Comparison of ENCODE assay signal across 8 cellular contexts in the genomic region with DNA sequence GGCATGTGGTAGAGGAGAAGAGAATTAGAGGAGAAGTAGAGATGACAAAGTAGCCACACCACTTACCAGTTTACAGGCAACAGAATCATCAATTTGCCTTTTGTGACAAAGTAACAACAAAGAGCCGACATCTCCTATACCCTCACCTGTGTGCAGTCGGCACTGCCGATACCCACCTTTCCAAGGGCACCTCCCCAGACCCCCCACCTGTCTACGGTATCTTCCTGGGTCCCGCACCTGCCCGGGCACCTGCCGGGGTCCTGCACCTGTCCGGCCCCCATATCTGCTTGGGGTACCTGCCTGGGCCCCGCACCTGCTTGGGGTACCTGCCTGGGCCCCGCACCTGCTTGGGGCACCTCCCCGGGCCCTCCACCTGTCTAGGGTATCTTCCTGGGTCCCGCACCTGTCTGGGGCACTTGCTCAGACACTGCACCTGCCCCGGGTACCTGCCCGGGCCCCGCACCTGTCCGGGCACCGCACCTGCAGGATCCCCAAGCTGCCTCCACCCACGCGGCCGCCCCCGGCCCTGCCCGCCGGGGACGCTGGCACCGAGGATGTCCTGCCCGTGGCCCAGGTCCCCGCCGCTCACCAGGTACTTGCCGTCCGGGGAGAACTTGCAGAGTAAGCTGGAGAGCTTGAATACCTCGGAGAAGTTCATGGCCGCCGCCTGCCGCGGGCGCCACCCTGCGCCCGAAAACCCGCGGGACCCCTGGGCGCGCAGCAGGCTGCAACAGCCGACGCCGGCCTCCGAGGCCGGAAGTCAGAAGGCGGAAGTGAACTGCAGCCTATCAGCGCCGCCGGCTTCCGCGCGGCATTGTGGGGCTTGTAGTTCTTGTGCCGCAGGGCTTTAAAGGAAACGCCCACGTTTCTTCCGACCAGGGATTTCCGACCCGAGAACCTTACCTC. TPM values are rescaled to one million over a fixed set of nuclear protein-coding genes. Genes with fewer than 3 reads are reported as not detected.
A peak's percentile ranks its signal among the peaks of the same experiment; 100 is the strongest.
DNase-seq lines count a peak whose midpoint lies in the region; ATAC-seq and TF ChIP-seq lines count a peak whose summit lies in the region.

A gene with protein sequence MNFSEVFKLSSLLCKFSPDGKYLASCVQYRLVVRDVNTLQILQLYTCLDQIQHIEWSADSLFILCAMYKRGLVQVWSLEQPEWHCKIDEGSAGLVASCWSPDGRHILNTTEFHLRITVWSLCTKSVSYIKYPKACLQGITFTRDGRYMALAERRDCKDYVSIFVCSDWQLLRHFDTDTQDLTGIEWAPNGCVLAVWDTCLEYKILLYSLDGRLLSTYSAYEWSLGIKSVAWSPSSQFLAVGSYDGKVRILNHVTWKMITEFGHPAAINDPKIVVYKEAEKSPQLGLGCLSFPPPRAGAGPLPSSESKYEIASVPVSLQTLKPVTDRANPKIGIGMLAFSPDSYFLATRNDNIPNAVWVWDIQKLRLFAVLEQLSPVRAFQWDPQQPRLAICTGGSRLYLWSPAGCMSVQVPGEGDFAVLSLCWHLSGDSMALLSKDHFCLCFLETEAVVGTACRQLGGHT (minus strand): TSS at position 762 of the 906 bp plus-strand sequence. CDS start 104 bp downstream, at position 658.

- H3K4me3 Mint-ChIP-seq in activated T-helper 17 cell treated with anti-CD3 and anti-CD28 coated beads, Interleukin-2, amount 50 U/mL, for 72 hours, result peak within 1 kb of the TSS; percentile 76
- H3K4me3 Mint-ChIP-seq in natural killer cell treated with Interleukin-12 subunit alpha and Interleukin-12 subunit beta and Interleukin-15 and Interleukin-18, amount 100 ng/mL, for 72 hours, result peak within 1 kb of the TSS; percentile 77

- POLR2A ChIA-PET in RWPE1 (lab: Yijun Ruan, JAX; ENCODE audit: low non-redundant PET), result no interaction called here

- no peaks in the 10 kb centered on the region for H3K9me3 Mint-ChIP-seq in activated T-helper 17 cell treated with anti-CD3 and anti-CD28 coated beads, Interleukin-2, amount 50 U/mL, for 72 hours
- H3K9me3 Mint-ChIP-seq in natural killer cell treated with Interleukin-12 subunit alpha and Interleukin-12 subunit beta and Interleukin-15 and Interleukin-18, amount 100 ng/mL, for 72 hours, result no peaks in the 10 kb centered on the region

- peak; percentile 73 for ATAC-seq in GM21723 (IDR thresholded peaks at IDR 0.05; ENCODE audit: unreplicated experiment)
- peak; percentile 96 for ATAC-seq in activated T-helper 17 cell treated with anti-CD3 and anti-CD28 coated beads, Interleukin-2, amount 50 U/mL, for 72 hours (replicated peaks)
- ATAC-seq in natural killer cell treated with Interleukin-12 subunit alpha and Interleukin-12 subunit beta and Interleukin-15 and Interleukin-18, amount 100 ng/mL, for 72 hours, result peak; percentile 95 to 98

- peaks cover 37% of the 10 kb centered on the region for H3K36me3 Mint-ChIP-seq in activated T-helper 17 cell treated with anti-CD3 and anti-CD28 coated beads, Interleukin-2, amount 50 U/mL, for 72 hours (ENCODE audit: low read depth)
- no peaks in the 10 kb centered on the region for H3K36me3 Mint-ChIP-seq in natural killer cell treated with Interleukin-12 subunit alpha and Interleukin-12 subunit beta and Interleukin-15 and Interleukin-18, amount 100 ng/mL, for 72 hours

- DNase-seq in Daoy (ENCODE audit: low read depth) (peak; percentile 95), KG1 (lab: John Stamatoyannopoulos, UW) (peak; percentile 93), RWPE1 (ENCODE audit: low spot score) (peak; percentile 89), fibroblast of pulmonary artery (ENCODE audit: low read depth) (peak; percentile 92)
- peak; percentile 92 for DNase-seq in natural killer cell treated with Interleukin-12 subunit alpha and Interleukin-12 subunit beta and Interleukin-15 and Interleukin-18, amount 100 ng/mL, for 72 hours (ENCODE audit: low spot score)
- peak; percentile 88 for DNase-seq in stimulated activated naive CD4-positive, alpha-beta T cell treated with Interleukin-2 at 50 U/mL for 16 hours (lab: John Stamatoyannopoulos, UW)

- CTCF ChIA-PET in RWPE1 (lab: Yijun Ruan, JAX), result no interaction called here

- H3K27me3 Mint-ChIP-seq in activated T-helper 17 cell treated with anti-CD3 and anti-CD28 coated beads, Interleukin-2, amount 50 U/mL, for 72 hours, result peaks cover 16% of the 10 kb centered on the region
- H3K27me3 Mint-ChIP-seq in natural killer cell treated with Interleukin-12 subunit alpha and Interleukin-12 subunit beta and Interleukin-15 and Interleukin-18, amount 100 ng/mL, for 72 hours, result peaks cover 14 to 15% of the 10 kb centered on the region in 2 donors

- peak within 1 kb of the TSS; percentile 82 for H3K4me3 ChIP-seq in fibroblast of pulmonary artery (replicated peaks; ENCODE audit: low read depth, low read length)

- H3K27ac Mint-ChIP-seq in activated T-helper 17 cell treated with anti-CD3 and anti-CD28 coated beads, Interleukin-2, amount 50 U/mL, for 72 hours, result no peak within 1 kb of the TSS
- no peak within 1 kb of the TSS for H3K27ac Mint-ChIP-seq in natural killer cell treated with Interleukin-12 subunit alpha and Interleukin-12 subunit beta and Interleukin-15 and Interleukin-18, amount 100 ng/mL, for 72 hours

- peaks cover 9% of the 10 kb centered on the region for H3K4me1 Mint-ChIP-seq in activated T-helper 17 cell treated with anti-CD3 and anti-CD28 coated beads, Interleukin-2, amount 50 U/mL, for 72 hours
- peaks cover 12% of the 10 kb centered on the region in 2 donors for H3K4me1 Mint-ChIP-seq in natural killer cell treated with Interleukin-12 subunit alpha and Interleukin-12 subunit beta and Interleukin-15 and Interleukin-18, amount 100 ng/mL, for 72 hours (ENCODE audit: low read depth in 2 of 2)

- peak; percentile 23; the same call in 1 of the 2 replicates for TF ChIP-seq CTCF in RWPE1 (conservative IDR thresholded peaks at IDR 0.05; ENCODE audit: low read depth)
- no peak for TF ChIP-seq CTCF in fibroblast of pulmonary artery (IDR thresholded peaks at IDR 0.05; ENCODE audit: low read length, missing control alignments)

- peak within 1 kb of the TSS; percentile 37 for H3K27ac ChIP-seq in RWPE1

RNA-seq across cellular contexts. Expression of the gene that starts here (rescaled TPM):
- 17.4 and 33.9 TPM in 2 replicates for total RNA-seq in Daoy (2014; rRNA removed; shearing (Covaris generic))
- total RNA-seq in activated T-helper 17 cell treated with anti-CD3 and anti-CD28 coated beads, Interleukin-2, amount 50 U/mL, for 72 hours, result 10 to 100 TPM; 14.4 to 27.7 TPM
- 10 to 100 TPM; 27.6 to 51.3 TPM for total RNA-seq in natural killer cell treated with Interleukin-12 subunit alpha and Interleukin-12 subunit beta and Interleukin-15 and Interleukin-18, amount 100 ng/mL, for 72 hours

Comparison
In these comparisons a context has a peak if more than half of its experiments do, and no peak if none do; other contexts are left out.
1. Peak in every context shown above with its lines: DNase-seq, ATAC-seq, H3K4me3 ChIP-seq and H3K27ac ChIP-seq.